In the genomic region with DNA sequence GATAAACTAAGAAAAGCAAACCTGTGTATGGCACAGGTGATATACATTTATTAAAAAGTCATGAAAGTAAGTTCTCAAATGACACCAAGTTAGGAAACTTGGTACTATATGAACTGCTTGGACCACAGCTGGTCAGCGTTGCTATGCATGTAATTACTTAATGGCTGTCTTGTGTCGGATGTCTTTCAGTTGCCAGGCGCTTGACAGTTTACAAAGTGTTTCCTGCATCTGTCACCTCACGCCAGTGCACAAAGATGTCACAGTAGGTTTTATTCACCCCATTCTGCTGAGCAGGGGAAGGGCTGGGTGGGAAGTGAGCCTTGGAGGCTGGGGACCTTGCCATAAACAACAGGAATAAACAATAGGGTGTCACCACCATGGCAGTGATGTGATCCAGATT, we compare ENCODE assay signal across 18 cellular contexts. TPM values are rescaled to one million over a fixed set of nuclear protein-coding genes. Genes with fewer than 3 reads are reported as not detected.
DNase-seq lines count a peak whose midpoint lies in the region; ATAC-seq and TF ChIP-seq lines count a peak whose summit lies in the region.
"Had no signal": no experiment of that assay in that cellular context is flagged by ENCODE, and none has a peak within 500 bp of the region (broad histone marks: within the 10 kb centered on the region; RNA-seq: fewer than 3 reads in every experiment).

No MANE protein-coding gene starts in this region.

- H3K27me3 Mint-ChIP-seq in glutamatergic neuron (ENCODE audit: unreplicated experiment), result peaks cover 13% of the 10 kb centered on the region
- H3K27me3 Mint-ChIP-seq: CD4-positive, CD25-positive, alpha-beta regulatory T cell had no signal

- DNase-seq in NCI-H748 (lab: John Stamatoyannopoulos, UW; ENCODE audit: unreplicated experiment) (peak; percentile 24), NCI-H748 treated with DMSO at 0.1 percent for 48 hours (lab: John Stamatoyannopoulos, UW) (no peak), NCI-H146 (lab: John Stamatoyannopoulos, UW) (peak; percentile 71), NCI-H146 treated with DMSO at 0.1 percent for 48 hours (lab: John Stamatoyannopoulos, UW; ENCODE audit: unreplicated experiment) (peak; percentile 61), glutamatergic neuron (no peak), HUDEP-2 (lab: John Stamatoyannopoulos, UW; ENCODE audit: unreplicated experiment in 76 of 76) (no peak)
- DNase-seq: C1 segment of cervical spinal cord; Caco-2; CD4-positive, CD25-positive, alpha-beta regulatory T cell; CD8-positive, alpha-beta T cell; DMS53; DMS79 treated with DMSO at 0.1 percent for 48 hours; GF-D8; GM23248; H7; HCEC 1CT had no signal

- no peak for ATAC-seq in GM19351 (IDR thresholded peaks at IDR 0.05; ENCODE audit: unreplicated experiment)
- ATAC-seq: CD8-positive, alpha-beta T cell had no signal

- peaks cover 22% of the 10 kb centered on the region for H3K36me3 Mint-ChIP-seq in glutamatergic neuron (ENCODE audit: unreplicated experiment)
- H3K36me3 Mint-ChIP-seq: CD8-positive, alpha-beta T cell had no signal

- peaks cover 16% of the 10 kb centered on the region for H3K4me1 Mint-ChIP-seq in glutamatergic neuron (ENCODE audit: low read depth, unreplicated experiment)
- H3K4me1 Mint-ChIP-seq: CD4-positive, CD25-positive, alpha-beta regulatory T cell had no signal

- no peak for TF ChIP-seq CTCF in glutamatergic neuron (IDR thresholded peaks at IDR 0.05; ENCODE audit: partially characterized antibody, unreplicated experiment)

- peaks cover 11% of the 10 kb centered on the region for H3K9me3 Mint-ChIP-seq in glutamatergic neuron (ENCODE audit: unreplicated experiment)

- H3K4me3 Mint-ChIP-seq in glutamatergic neuron (ENCODE audit: unreplicated experiment), result no peak overlapping the region
- H3K4me3 Mint-ChIP-seq: CD4-positive, CD25-positive, alpha-beta regulatory T cell; CD8-positive, alpha-beta T cell had no signal

- peak overlapping the region; percentile 64 for H3K27ac Mint-ChIP-seq in glutamatergic neuron (ENCODE audit: unreplicated experiment)
- H3K27ac Mint-ChIP-seq: CD8-positive, alpha-beta T cell had no signal

RNA-seq across cellular contexts. Expression of gene ADAM12, which starts 35.8 kb away (rescaled TPM):
- 18.4 TPM for total RNA-seq in glutamatergic neuron (ENCODE audit: unreplicated experiment)
- total RNA-seq: Caco-2, G401 had no signal

Comparison
In these comparisons a context has a peak if more than half of its experiments do, and no peak if none do; other contexts are left out.
1. DNase-seq: peak in NCI-H748 (single experiment), NCI-H146 (single experiment) and NCI-H146 treated with DMSO at 0.1 percent for 48 hours (single experiment); none in NCI-H748 treated with DMSO at 0.1 percent for 48 hours (single experiment), glutamatergic neuron (single experiment) and HUDEP-2 (0 of 76).